2 cellular contexts compared by ENCODE assay signal in the genomic region with DNA sequence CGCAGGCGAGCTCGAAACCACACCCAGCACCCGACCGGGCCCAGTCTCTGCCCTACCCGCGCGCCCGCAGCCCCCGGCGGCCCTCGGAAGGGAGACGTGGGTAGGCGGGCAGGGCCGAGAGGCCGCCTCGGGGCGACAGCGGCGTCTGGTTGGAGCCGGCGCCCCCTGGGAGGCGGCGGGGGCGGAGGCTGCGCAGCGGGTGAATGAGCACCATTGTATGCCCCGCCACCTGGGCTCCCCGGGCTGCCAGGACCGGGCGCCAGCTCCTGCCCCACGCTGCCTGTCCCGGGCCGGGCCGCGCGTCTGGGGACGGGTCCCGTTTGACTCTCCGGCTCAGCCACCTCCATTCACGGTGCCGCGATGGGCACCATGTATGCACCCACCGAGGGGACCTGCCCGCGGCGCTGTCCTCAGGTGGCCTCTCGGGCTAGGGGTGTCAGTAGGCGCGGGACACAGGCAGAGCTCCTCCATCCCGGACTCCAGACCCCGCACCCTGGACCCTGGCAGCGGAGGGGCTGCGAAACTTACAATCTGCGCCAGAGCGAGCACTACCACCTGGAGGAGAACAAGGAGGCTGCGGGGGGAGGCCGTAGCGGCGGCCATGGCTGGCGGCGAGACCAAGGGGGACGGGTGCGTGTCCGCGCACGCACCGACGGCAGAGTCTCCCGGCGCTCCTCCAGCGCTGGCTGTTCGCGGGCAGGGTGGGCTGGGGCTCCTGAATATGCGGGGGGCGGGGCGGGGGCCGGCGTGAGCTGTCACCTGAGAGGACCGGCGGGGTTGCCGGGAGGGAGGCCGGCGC.
A peak's percentile ranks its signal among the peaks of the same experiment; 100 is the strongest.
TF ChIP-seq lines count a peak whose summit lies in the region.

TSS of gene COL9A2 (minus strand) at position 692 of the 799 bp plus-strand sequence. CDS start at position 603, 89 bp downstream.

TF ChIP-seq in GM23338, 12 proteins besides CTCF, POLR2A, EP300 and RAD21:
- TF ChIP-seq EZH2 (IDR thresholded peaks at IDR 0.05; ENCODE audit: low read depth, unreplicated experiment) (peak; percentile 37), NANOG (IDR thresholded peaks at IDR 0.05; ENCODE audit: borderline replicate concordance) (no peak), CREB1 (CRISPR knock-in tag; IDR thresholded peaks at IDR 0.05; ENCODE audit: low read depth) (no peak)

TF ChIP-seq in SK-N-SH, 30 proteins besides CTCF, POLR2A, EP300 and RAD21:
- no peak for TF ChIP-seq CHD2 (IDR thresholded peaks at IDR 0.05; ENCODE audit: low read length, partially characterized antibody)
- TF ChIP-seq FOSL2 (IDR thresholded peaks at IDR 0.05; ENCODE audit: borderline replicate concordance, low read depth) = no peak
- TF ChIP-seq, protein P1, sequence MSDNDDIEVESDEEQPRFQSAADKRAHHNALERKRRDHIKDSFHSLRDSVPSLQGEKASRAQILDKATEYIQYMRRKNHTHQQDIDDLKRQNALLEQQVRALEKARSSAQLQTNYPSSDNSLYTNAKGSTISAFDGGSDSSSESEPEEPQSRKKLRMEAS (IDR thresholded peaks at IDR 0.05; ENCODE audit: low read depth) = no peak
